Comparison of ENCODE assay signal across 31 cellular contexts in genomic region chr2:166140922-166141321, GRCh38. TPM values are rescaled to one million over a fixed set of nuclear protein-coding genes. Genes with fewer than 3 reads are reported as not detected.
"Had no signal": no experiment of that assay in that cellular context is flagged by ENCODE, and none has a peak within 500 bp of the region (broad histone marks: within the 10 kb centered on the region; RNA-seq: fewer than 3 reads in every experiment).

No MANE protein-coding gene starts in this region.

- H3K4me1 Mint-ChIP-seq: immature natural killer cell; mesothelial cell of epicardium; naive B cell; nephron; neural progenitor cell; stimulated activated naive CD8-positive, alpha-beta T cell treated with anti-CD3 and anti-CD28 coated beads, Interleukin-15, amount 100 ng/mL, for 72 hours had no signal

- H2AFZ ChIP-seq: neural progenitor cell had no signal

- H3K4me1 ChIP-seq: neural progenitor cell, prostate gland, spleen, suprapubic skin, transverse colon had no signal

- H3K4me2 ChIP-seq: neural progenitor cell had no signal

- H3K36me3 ChIP-seq: neural progenitor cell, prostate gland, spleen, suprapubic skin had no signal

- H3K9me3 ChIP-seq: mucosa of descending colon, prostate gland, suprapubic skin, transverse colon had no signal

- H3K36me3 Mint-ChIP-seq: immature natural killer cell, mesothelial cell of epicardium, neural progenitor cell had no signal

- ATAC-seq: left colon; left ventricle myocardium superior; mucosa of descending colon; right cardiac atrium; stimulated activated naive CD8-positive, alpha-beta T cell treated with anti-CD3 and anti-CD28 coated beads, Interleukin-15, amount 100 ng/mL, for 72 hours had no signal

- H3K27me3 ChIP-seq: neural progenitor cell, spleen, suprapubic skin, transverse colon had no signal

- H3K9me3 Mint-ChIP-seq: nephron, neural progenitor cell had no signal

- H3K27ac ChIP-seq: dorsolateral prefrontal cortex, neural progenitor cell, prostate gland, skin epidermis, spleen, suprapubic skin, transverse colon had no signal

- H3K4me3 Mint-ChIP-seq: immature natural killer cell; mesothelial cell of epicardium; naive B cell; nephron; neural progenitor cell; stimulated activated naive CD8-positive, alpha-beta T cell treated with anti-CD3 and anti-CD28 coated beads, Interleukin-15, amount 100 ng/mL, for 72 hours had no signal

- DNase-seq: dorsolateral prefrontal cortex; effector CD4-positive, alpha-beta T cell; hypothalamus; immature natural killer cell; islet precursor cell; kidney glomerular epithelial cell; left colon; left ventricle myocardium superior; mesenchymal stem cell; mucosa of descending colon; naive B cell; right cardiac atrium; spleen; stimulated activated CD4-positive, alpha-beta T cell treated with anti-CD3 and anti-CD28 coated beads, Interleukin-15, amount 100 ng/mL, for 24 hours; stimulated activated CD4-positive, alpha-beta T cell treated with anti-CD3 and anti-CD28 coated beads, Interleukin-4, amount 100 ng/mL, for 1 hour; stimulated activated CD8-positive, alpha-beta memory T cell treated with anti-CD3 and anti-CD28 coated beads, Interleukin-4, amount 100 ng/mL, for 48 hours; stimulated activated naive CD4-positive, alpha-beta T cell; stimulated activated naive CD8-positive, alpha-beta T cell treated with anti-CD3 and anti-CD28 coated beads, Interleukin-15, amount 100 ng/mL, for 72 hours; transverse colon had no signal

- H3K4me3 ChIP-seq: mucosa of descending colon, neural progenitor cell, prostate gland, skin epidermis, spleen, suprapubic skin, transverse colon had no signal

- H3K27ac Mint-ChIP-seq: immature natural killer cell; mesothelial cell of epicardium; naive B cell; neural progenitor cell; stimulated activated naive CD8-positive, alpha-beta T cell treated with anti-CD3 and anti-CD28 coated beads, Interleukin-15, amount 100 ng/mL, for 72 hours had no signal

RNA-seq across cellular contexts. Expression of gene SCN1A, which starts 13.1 kb away (rescaled TPM):
- total RNA-seq: fibroblast of villous mesenchyme, left colon, lung microvascular endothelial cell, osteocyte, renal cortical epithelial cell, spleen, suprapubic skin, transverse colon had no signal
- polyA plus RNA-seq: esophagus, immature natural killer cell, urinary bladder had no signal
